In genomic region chr9:126723807-126724172, GRCh38 we compare ENCODE assay signal across 9 cellular contexts.
DNase-seq lines count a peak whose midpoint lies in the region; ATAC-seq and TF ChIP-seq lines count a peak whose summit lies in the region.
"Had no signal": no experiment of that assay in that cellular context is flagged by ENCODE, and none has a peak within 500 bp of the region (broad histone marks: within the 10 kb centered on the region; RNA-seq: fewer than 3 reads in every experiment).

No MANE protein-coding gene starts in this region.

- intact Hi-C loops in CD14-positive monocyte (cut with micrococcal nuclease), result no loop called here

- H3K27ac ChIP-seq in layer of hippocampus (ENCODE audit: low read depth, low read length), result peak overlapping the region; percentile 21
- H3K27ac ChIP-seq: foreskin keratinocyte had no signal

- H3K27me3 Mint-ChIP-seq in CD14-positive monocyte (ENCODE audit: low read depth in 3 of 3), result peaks cover 8 to 20% (median 13%) of the 10 kb centered on the region in 3 donors
- H3K27me3 Mint-ChIP-seq in activated naive CD8-positive, alpha-beta T cell, result no peaks in the 10 kb centered on the region

- no peak for TF ChIP-seq CTCF in CD14-positive monocyte (IDR thresholded peaks at IDR 0.05)

- H3K27ac Mint-ChIP-seq in CD14-positive monocyte, result peak overlapping the region in 5 of 7 donors; percentile 42 to 87 (median 58)
- H3K27ac Mint-ChIP-seq in activated naive CD8-positive, alpha-beta T cell, result peak overlapping the region; percentile 90

- DNase-seq in CD14-positive monocyte (ENCODE audit: low spot score) (no peak), NOMO-1 (lab: John Stamatoyannopoulos, UW; ENCODE audit: unreplicated experiment in 2 of 2) (no peak), NCI-H128 (lab: John Stamatoyannopoulos, UW; ENCODE audit: unreplicated experiment) (no peak)

- peaks cover 5% of the 10 kb centered on the region for H3K27me3 ChIP-seq in layer of hippocampus (ENCODE audit: control insufficient read depth, insufficient read depth, low read length)

- H3K4me3 Mint-ChIP-seq in CD14-positive monocyte, result peak overlapping the region; percentile 84 to 87
- peak overlapping the region; percentile 85 for H3K4me3 Mint-ChIP-seq in activated naive CD8-positive, alpha-beta T cell

- peaks cover 43% of the 10 kb centered on the region for H3K4me1 Mint-ChIP-seq in CD14-positive monocyte
- peaks cover 34% of the 10 kb centered on the region for H3K4me1 Mint-ChIP-seq in activated naive CD8-positive, alpha-beta T cell (ENCODE audit: low read depth)

- peaks cover 0 to 4% (median under 1%) of the 10 kb centered on the region in 7 donors for H3K9me3 Mint-ChIP-seq in CD14-positive monocyte
- no peaks in the 10 kb centered on the region for H3K9me3 Mint-ChIP-seq in activated naive CD8-positive, alpha-beta T cell (ENCODE audit: low read depth)

- ATAC-seq in HG02852 (IDR thresholded peaks at IDR 0.05; ENCODE audit: unreplicated experiment), result peak; percentile 1
- ATAC-seq in esophagus mucosa, result no peak
- no peak for ATAC-seq in HG02970 (IDR thresholded peaks at IDR 0.05; ENCODE audit: low FRiP score, unreplicated experiment)

- no peaks in the 10 kb centered on the region for H3K36me3 Mint-ChIP-seq in CD14-positive monocyte
- H3K36me3 Mint-ChIP-seq in activated naive CD8-positive, alpha-beta T cell, result no peaks in the 10 kb centered on the region
